2 cellular contexts compared by ENCODE assay signal in the genomic region with DNA sequence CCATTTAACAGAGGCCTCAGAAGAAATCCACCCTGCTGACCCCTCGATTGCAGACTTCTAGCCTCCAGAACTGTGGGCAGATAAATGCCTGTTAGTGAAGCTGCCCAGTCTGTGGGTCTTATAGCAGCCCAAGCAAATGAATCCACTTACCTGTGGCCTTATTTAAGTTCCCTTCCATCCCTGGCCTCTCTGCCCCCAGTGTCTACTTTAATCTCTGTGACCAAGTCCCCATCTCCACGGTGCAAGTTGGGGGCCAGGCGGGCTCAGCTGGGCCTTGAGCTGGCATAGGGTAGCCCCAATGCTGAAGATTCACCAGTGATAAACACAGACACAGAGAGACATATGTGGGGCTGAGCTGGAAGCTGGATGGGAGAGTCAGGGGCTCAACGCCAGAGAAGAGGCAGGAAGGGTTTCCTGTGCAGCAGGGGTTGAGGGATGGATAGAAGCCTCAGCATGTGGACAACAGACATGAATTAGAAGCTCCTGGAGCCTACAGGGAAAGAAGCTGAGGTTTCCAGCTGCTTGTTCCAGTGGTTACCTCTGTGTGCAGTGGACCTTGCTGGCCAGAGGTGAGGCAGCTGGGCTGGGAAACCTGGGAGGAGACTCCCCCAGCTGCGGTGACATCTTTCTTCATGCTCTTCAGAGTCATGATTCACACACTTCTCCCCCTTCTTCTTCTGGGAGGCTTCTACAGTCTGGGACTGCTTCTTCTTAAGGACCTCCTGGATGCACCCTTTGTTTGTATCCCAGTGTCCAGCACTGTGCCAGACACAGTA.
TF ChIP-seq lines count a peak whose summit lies in the region.

No MANE protein-coding gene starts in this region.

TF ChIP-seq in GM23338, 12 proteins besides CTCF, POLR2A, EP300 and RAD21:
- TF ChIP-seq NANOG (IDR thresholded peaks at IDR 0.05; ENCODE audit: borderline replicate concordance) (no peak), JUNB (IDR thresholded peaks at IDR 0.05; ENCODE audit: unreplicated experiment) (no peak), ZNF114 (CRISPR knock-in tag; IDR thresholded peaks at IDR 0.05) (no peak), POLR2AphosphoS5 (IDR thresholded peaks at IDR 0.05; ENCODE audit: low read depth) (no peak), EZH2phosphoT487 (IDR thresholded peaks at IDR 0.05; ENCODE audit: unreplicated experiment) (no peak), STAT1 (IDR thresholded peaks at IDR 0.05; ENCODE audit: unreplicated experiment) (no peak)
- TF ChIP-seq, protein P1, sequence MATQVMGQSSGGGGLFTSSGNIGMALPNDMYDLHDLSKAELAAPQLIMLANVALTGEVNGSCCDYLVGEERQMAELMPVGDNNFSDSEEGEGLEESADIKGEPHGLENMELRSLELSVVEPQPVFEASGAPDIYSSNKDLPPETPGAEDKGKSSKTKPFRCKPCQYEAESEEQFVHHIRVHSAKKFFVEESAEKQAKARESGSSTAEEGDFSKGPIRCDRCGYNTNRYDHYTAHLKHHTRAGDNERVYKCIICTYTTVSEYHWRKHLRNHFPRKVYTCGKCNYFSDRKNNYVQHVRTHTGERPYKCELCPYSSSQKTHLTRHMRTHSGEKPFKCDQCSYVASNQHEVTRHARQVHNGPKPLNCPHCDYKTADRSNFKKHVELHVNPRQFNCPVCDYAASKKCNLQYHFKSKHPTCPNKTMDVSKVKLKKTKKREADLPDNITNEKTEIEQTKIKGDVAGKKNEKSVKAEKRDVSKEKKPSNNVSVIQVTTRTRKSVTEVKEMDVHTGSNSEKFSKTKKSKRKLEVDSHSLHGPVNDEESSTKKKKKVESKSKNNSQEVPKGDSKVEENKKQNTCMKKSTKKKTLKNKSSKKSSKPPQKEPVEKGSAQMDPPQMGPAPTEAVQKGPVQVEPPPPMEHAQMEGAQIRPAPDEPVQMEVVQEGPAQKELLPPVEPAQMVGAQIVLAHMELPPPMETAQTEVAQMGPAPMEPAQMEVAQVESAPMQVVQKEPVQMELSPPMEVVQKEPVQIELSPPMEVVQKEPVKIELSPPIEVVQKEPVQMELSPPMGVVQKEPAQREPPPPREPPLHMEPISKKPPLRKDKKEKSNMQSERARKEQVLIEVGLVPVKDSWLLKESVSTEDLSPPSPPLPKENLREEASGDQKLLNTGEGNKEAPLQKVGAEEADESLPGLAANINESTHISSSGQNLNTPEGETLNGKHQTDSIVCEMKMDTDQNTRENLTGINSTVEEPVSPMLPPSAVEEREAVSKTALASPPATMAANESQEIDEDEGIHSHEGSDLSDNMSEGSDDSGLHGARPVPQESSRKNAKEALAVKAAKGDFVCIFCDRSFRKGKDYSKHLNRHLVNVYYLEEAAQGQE (IDR thresholded peaks at IDR 0.05; ENCODE audit: unreplicated experiment), result no peak
- TF ChIP-seq, protein P2, sequence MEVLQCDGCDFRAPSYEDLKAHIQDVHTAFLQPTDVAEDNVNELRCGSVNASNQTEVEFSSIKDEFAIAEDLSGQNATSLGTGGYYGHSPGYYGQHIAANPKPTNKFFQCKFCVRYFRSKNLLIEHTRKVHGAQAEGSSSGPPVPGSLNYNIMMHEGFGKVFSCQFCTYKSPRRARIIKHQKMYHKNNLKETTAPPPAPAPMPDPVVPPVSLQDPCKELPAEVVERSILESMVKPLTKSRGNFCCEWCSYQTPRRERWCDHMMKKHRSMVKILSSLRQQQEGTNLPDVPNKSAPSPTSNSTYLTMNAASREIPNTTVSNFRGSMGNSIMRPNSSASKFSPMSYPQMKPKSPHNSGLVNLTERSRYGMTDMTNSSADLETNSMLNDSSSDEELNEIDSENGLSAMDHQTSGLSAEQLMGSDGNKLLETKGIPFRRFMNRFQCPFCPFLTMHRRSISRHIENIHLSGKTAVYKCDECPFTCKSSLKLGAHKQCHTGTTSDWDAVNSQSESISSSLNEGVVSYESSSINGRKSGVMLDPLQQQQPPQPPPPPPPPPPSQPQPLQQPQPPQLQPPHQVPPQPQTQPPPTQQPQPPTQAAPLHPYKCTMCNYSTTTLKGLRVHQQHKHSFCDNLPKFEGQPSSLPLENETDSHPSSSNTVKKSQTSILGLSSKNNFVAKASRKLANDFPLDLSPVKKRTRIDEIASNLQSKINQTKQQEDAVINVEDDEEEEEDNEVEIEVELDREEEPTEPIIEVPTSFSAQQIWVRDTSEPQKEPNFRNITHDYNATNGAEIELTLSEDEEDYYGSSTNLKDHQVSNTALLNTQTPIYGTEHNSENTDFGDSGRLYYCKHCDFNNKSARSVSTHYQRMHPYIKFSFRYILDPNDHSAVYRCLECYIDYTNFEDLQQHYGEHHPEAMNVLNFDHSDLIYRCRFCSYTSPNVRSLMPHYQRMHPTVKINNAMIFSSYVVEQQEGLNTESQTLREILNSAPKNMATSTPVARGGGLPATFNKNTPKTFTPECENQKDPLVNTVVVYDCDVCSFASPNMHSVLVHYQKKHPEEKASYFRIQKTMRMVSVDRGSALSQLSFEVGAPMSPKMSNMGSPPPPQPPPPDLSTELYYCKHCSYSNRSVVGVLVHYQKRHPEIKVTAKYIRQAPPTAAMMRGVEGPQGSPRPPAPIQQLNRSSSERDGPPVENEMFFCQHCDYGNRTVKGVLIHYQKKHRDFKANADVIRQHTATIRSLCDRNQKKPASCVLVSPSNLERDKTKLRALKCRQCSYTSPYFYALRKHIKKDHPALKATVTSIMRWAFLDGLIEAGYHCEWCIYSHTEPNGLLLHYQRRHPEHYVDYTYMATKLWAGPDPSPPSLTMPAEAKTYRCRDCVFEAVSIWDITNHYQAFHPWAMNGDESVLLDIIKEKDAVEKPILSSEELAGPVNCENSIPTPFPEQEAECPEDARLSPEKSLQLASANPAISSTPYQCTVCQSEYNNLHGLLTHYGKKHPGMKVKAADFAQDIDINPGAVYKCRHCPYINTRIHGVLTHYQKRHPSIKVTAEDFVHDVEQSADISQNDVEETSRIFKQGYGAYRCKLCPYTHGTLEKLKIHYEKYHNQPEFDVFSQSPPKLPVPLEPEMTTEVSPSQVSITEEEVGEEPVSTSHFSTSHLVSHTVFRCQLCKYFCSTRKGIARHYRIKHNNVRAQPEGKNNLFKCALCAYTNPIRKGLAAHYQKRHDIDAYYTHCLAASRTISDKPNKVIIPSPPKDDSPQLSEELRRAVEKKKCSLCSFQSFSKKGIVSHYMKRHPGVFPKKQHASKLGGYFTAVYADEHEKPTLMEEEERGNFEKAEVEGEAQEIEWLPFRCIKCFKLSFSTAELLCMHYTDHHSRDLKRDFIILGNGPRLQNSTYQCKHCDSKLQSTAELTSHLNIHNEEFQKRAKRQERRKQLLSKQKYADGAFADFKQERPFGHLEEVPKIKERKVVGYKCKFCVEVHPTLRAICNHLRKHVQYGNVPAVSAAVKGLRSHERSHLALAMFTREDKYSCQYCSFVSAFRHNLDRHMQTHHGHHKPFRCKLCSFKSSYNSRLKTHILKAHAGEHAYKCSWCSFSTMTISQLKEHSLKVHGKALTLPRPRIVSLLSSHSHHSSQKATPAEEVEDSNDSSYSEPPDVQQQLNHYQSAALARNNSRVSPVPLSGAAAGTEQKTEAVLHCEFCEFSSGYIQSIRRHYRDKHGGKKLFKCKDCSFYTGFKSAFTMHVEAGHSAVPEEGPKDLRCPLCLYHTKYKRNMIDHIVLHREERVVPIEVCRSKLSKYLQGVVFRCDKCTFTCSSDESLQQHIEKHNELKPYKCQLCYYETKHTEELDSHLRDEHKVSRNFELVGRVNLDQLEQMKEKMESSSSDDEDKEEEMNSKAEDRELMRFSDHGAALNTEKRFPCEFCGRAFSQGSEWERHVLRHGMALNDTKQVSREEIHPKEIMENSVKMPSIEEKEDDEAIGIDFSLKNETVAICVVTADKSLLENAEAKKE (CRISPR knock-in tag; IDR thresholded peaks at IDR 0.05), result no peak

TF ChIP-seq in H1, 55 proteins besides CTCF, POLR2A, EP300 and RAD21:
- TF ChIP-seq BCL11A (IDR thresholded peaks at IDR 0.05; ENCODE audit: low read depth in 2 of 2, low read length in 2 of 2) (no peak), NANOG (IDR thresholded peaks at IDR 0.05; ENCODE audit: insufficient read depth, low read depth, low read length, poor library complexity, severe bottlenecking) (no peak), JUND (IDR thresholded peaks at IDR 0.05; ENCODE audit: low read length) (no peak), RNF2 (IDR thresholded peaks at IDR 0.05; ENCODE audit: borderline replicate concordance, low read depth, low read length, missing control alignments, poor library complexity, severe bottlenecking) (no peak), TCF12 (IDR thresholded peaks at IDR 0.05; ENCODE audit: low read depth, low read length) (no peak), CBX8 (IDR thresholded peaks at IDR 0.05; ENCODE audit: borderline replicate concordance, low read depth, low read length) (no peak), TAF7 (optimal IDR thresholded peaks at IDR 0.05; ENCODE audit: borderline replicate concordance, low read depth, low read length) (no peak), JUN (IDR thresholded peaks at IDR 0.05; ENCODE audit: low read depth, low read length) (no peak), RFX5 (IDR thresholded peaks at IDR 0.05; ENCODE audit: borderline replicate concordance, low read depth, low read length) (no peak), TBP (IDR thresholded peaks at IDR 0.05; ENCODE audit: low read depth, low read length) (no peak), CEBPB (IDR thresholded peaks at IDR 0.05; ENCODE audit: low read depth, low read length) (no peak), POLR2AphosphoS5 (IDR thresholded peaks at IDR 0.05; ENCODE audit: low read depth, low read length) (no peak), SRF (IDR thresholded peaks at IDR 0.05; ENCODE audit: low read depth, low read length) (no peak), ASH2L (IDR thresholded peaks at IDR 0.05; ENCODE audit: low read length) (no peak), CTBP2 (IDR thresholded peaks at IDR 0.05; ENCODE audit: borderline replicate concordance, insufficient read depth, insufficient read length, low read length) (no peak), RBBP5 (IDR thresholded peaks at IDR 0.05; ENCODE audit: borderline replicate concordance, low read depth, low read length) (no peak)
- TF ChIP-seq, protein P3, sequence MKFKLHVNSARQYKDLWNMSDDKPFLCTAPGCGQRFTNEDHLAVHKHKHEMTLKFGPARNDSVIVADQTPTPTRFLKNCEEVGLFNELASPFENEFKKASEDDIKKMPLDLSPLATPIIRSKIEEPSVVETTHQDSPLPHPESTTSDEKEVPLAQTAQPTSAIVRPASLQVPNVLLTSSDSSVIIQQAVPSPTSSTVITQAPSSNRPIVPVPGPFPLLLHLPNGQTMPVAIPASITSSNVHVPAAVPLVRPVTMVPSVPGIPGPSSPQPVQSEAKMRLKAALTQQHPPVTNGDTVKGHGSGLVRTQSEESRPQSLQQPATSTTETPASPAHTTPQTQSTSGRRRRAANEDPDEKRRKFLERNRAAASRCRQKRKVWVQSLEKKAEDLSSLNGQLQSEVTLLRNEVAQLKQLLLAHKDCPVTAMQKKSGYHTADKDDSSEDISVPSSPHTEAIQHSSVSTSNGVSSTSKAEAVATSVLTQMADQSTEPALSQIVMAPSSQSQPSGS (IDR thresholded peaks at IDR 0.05; ENCODE audit: low read length), result no peak
- TF ChIP-seq, protein P4, sequence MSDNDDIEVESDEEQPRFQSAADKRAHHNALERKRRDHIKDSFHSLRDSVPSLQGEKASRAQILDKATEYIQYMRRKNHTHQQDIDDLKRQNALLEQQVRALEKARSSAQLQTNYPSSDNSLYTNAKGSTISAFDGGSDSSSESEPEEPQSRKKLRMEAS (IDR thresholded peaks at IDR 0.05), result no peak
